In genomic region chr16:75462804-75463203, GRCh38 we compare ENCODE assay signal across 8 cellular contexts. TPM values are rescaled to one million over a fixed set of nuclear protein-coding genes. Genes with fewer than 3 reads are reported as not detected.
DNase-seq lines count a peak whose midpoint lies in the region; ATAC-seq and TF ChIP-seq lines count a peak whose summit lies in the region.

No MANE protein-coding gene starts in this region.

- H3K9ac ChIP-seq in PC-3 (ENCODE audit: low read length), result peak overlapping the region; percentile 89; the same call in 1 of the 2 replicates

- CTCF ChIA-PET in AG04450 (lab: Charles Lee) (interaction anchor here (1.4 to 2.3 kb wide), 2 partner anchors 159 to 264 kb away, joined by 6 to 9 read pairs; no protein-coding TSS in a partner anchor), PC-3 (lab: Charles Lee) (no interaction called here)

- no peaks in the 10 kb centered on the region for H3F3A ChIP-seq in PC-3 (ENCODE audit: low read length, unreplicated experiment)

- ATAC-seq in GM19043 (IDR thresholded peaks at IDR 0.05; ENCODE audit: low read depth, unreplicated experiment) (peak; percentile 22), PC-3 (no peak), gastroesophageal sphincter (no peak), HG02642 (IDR thresholded peaks at IDR 0.05; ENCODE audit: poor library complexity, unreplicated experiment) (no peak)

- H3K27ac ChIP-seq in AG04450 (ENCODE audit: low read depth, low read length), result no peak overlapping the region
- H3K27ac ChIP-seq in PC-3 (ENCODE audit: low read length), result no peak overlapping the region
- H3K27ac ChIP-seq in gastroesophageal sphincter, result peak overlapping the region in 2 of 4 donors; percentile 4 to 99
- no peak overlapping the region for H3K27ac ChIP-seq in esophagus squamous epithelium

- H3K4me3 ChIP-seq in AG04450 (ENCODE audit: low read depth, low read length) (peak overlapping the region; percentile 84; the same call in 1 of the 2 replicates), PC-3 (ENCODE audit: low read length) (peak overlapping the region; percentile 89), fibroblast of villous mesenchyme (ENCODE audit: low read depth, low read length) (peak overlapping the region; percentile 81), gastroesophageal sphincter (peak overlapping the region in 1 of 2 donors; percentile 90), esophagus squamous epithelium (peak overlapping the region in 1 of 4 donors; percentile 76)

- peaks cover 65% of the 10 kb centered on the region for H3K79me2 ChIP-seq in PC-3 (ENCODE audit: low read length)

- no peaks in the 10 kb centered on the region for H3K9me2 ChIP-seq in PC-3 (replicated peaks; ENCODE audit: low read length)

- no TSS peak for BruUV-seq in PC-3 (replicated peaks; lab: Mats Ljungman, UMichigan)

- H3K27me3 ChIP-seq in AG04450 (ENCODE audit: control insufficient read depth, insufficient read depth, low read length) (no peaks in the 10 kb centered on the region), PC-3 (ENCODE audit: low read length) (no peaks in the 10 kb centered on the region), gastroesophageal sphincter (no peaks in the 10 kb centered on the region), esophagus squamous epithelium (no peaks in the 10 kb centered on the region)

- H3K4me2 ChIP-seq in PC-3 (ENCODE audit: low read length), result peak overlapping the region; percentile 79

- intact Hi-C loops in PC-3 (cut with micrococcal nuclease), result loop anchor here (5.0 kb wide), 1 partner anchor 159 kb away; the partner anchor contains the start of gene ADAT1
- intact Hi-C loops in esophagus squamous epithelium (cut with DNase I), result no loop called here

- DNase-seq in AG04450 (ENCODE audit: low read depth, low spot score), result no peak
- no peak for DNase-seq in PC-3
- peak; percentile 12 for DNase-seq in fibroblast of villous mesenchyme (ENCODE audit: low read depth)
- DNase-seq in NCI-H2227 treated with DMSO at 0.1 percent for 48 hours (lab: John Stamatoyannopoulos, UW), result no peak
- DNase-seq in esophagus squamous epithelium (lab: John Stamatoyannopoulos, UW), result no peak

- H3K4me1 ChIP-seq in PC-3 (ENCODE audit: insufficient read depth, low read length) (peaks cover 17% of the 10 kb centered on the region; the same call in 1 of the 2 replicates), gastroesophageal sphincter (peaks cover 0 to 31% (median 4%) of the 10 kb centered on the region in 3 donors), esophagus squamous epithelium (peaks cover 0 to 39% (median 11%) of the 10 kb centered on the region in 3 donors)

- no peaks in the 10 kb centered on the region for H3K9me3 ChIP-seq in AG04450 (ENCODE audit: control insufficient read depth, insufficient read depth, low read length)
- no peaks in the 10 kb centered on the region for H3K9me3 ChIP-seq in PC-3 (ENCODE audit: low read length)
- no peaks in the 10 kb centered on the region for H3K9me3 ChIP-seq in gastroesophageal sphincter
- no peaks in the 10 kb centered on the region for H3K9me3 ChIP-seq in esophagus squamous epithelium

- TF ChIP-seq POLR2A in gastroesophageal sphincter (IDR thresholded peaks at IDR 0.05), result no peak
- TF ChIP-seq POLR2A in esophagus squamous epithelium (IDR thresholded peaks at IDR 0.05), result no peak

- H2AFZ ChIP-seq in PC-3 (ENCODE audit: low read length), result no peak overlapping the region

- POLR2A ChIA-PET in AG04450 (lab: Yijun Ruan, JAX), result no interaction called here
- POLR2A ChIA-PET in PC-3 (lab: Charles Lee; ENCODE audit: unreplicated experiment), result no interaction called here

- no peak for TF ChIP-seq EP300 in gastroesophageal sphincter (IDR thresholded peaks at IDR 0.05)

- peaks cover 13% of the 10 kb centered on the region for H4K20me1 ChIP-seq in PC-3 (ENCODE audit: low read length)

- no peak for TF ChIP-seq CTCF in AG04450 (IDR thresholded peaks at IDR 0.05; ENCODE audit: low read depth, low read length)
- no peak for TF ChIP-seq CTCF in PC-3 (conservative IDR thresholded peaks at IDR 0.05; ENCODE audit: low read depth, low read length)
- TF ChIP-seq CTCF in fibroblast of villous mesenchyme (IDR thresholded peaks at IDR 0.05; ENCODE audit: insufficient read depth, low read depth, low read length), result no peak
- TF ChIP-seq CTCF in gastroesophageal sphincter (IDR thresholded peaks at IDR 0.05), result no peak
- TF ChIP-seq CTCF in esophagus squamous epithelium (IDR thresholded peaks at IDR 0.05), result no peak

- 3 to 14% methylated on average over 2 of the region's 2 CpGs for WGBS in gastroesophageal sphincter (ENCODE audit: low coverage in 1 of 2), 2 donors
- WGBS in esophagus squamous epithelium, 2 donors, result 7 to 9% methylated on average over 2 of the region's 2 CpGs

- H3K36me3 ChIP-seq in PC-3 (ENCODE audit: low read depth, low read length) (no peaks in the 10 kb centered on the region; the same call in 1 of the 2 replicates), gastroesophageal sphincter (no peaks in the 10 kb centered on the region), esophagus squamous epithelium (peaks cover 0 to 4% (median 0%) of the 10 kb centered on the region in 3 donors)

RNA-seq across cellular contexts. Expression of gene TMEM170A, which starts 1.7 kb away (rescaled TPM):
- 8.0 and 13.3 TPM in 2 replicates for polyA plus RNA-seq in AG04450 (2011; rRNA removed)
- polyA minus RNA-seq in AG04450 (2011; rRNA and poly(A)+ RNA removed), result 10.9 and 13.9 TPM in 2 replicates
- 10.1 and 18.6 TPM in 2 replicates for total RNA-seq in PC-3 (2014; rRNA removed)
- total RNA-seq in fibroblast of villous mesenchyme, result 10.6 and 19.0 TPM in 2 replicates
- 10 to 100 TPM in 3 of 4 donors, 1 to 10 TPM in 1; 9.8 to 21.8 (median 13.8) TPM for total RNA-seq in gastroesophageal sphincter
- 10 to 100 TPM; 11.6 to 19.8 (median 14.6) TPM for total RNA-seq in esophagus squamous epithelium

RNA-seq across cellular contexts. Expression of gene CFDP1, which starts 29.5 kb away (rescaled TPM):
- 64.0 and 81.6 TPM in 2 replicates for polyA plus RNA-seq in AG04450 (2011; rRNA removed)
- 22.3 and 32.0 TPM in 2 replicates for polyA minus RNA-seq in AG04450 (2011; rRNA and poly(A)+ RNA removed)
- total RNA-seq in PC-3 (2014; rRNA removed) (27.3 and 32.1 TPM in 2 replicates), fibroblast of villous mesenchyme (38.0 and 39.7 TPM in 2 replicates), gastroesophageal sphincter (10 to 100 TPM; 45.1 to 70.0 (median 50.0) TPM), esophagus squamous epithelium (10 to 100 TPM; 32.8 to 55.8 (median 45.7) TPM)

RNA-seq across cellular contexts. Expression of gene CHST6, which starts 32.4 kb away (rescaled TPM):
- 0.07 and 0.12 TPM in 2 replicates for polyA plus RNA-seq in AG04450 (2011; rRNA removed)
- polyA minus RNA-seq in AG04450 (2011; rRNA and poly(A)+ RNA removed), result 0.18 and 0.30 TPM in 2 replicates
- total RNA-seq in PC-3 (2014; rRNA removed) (0.35 and 0.91 TPM in 2 replicates), fibroblast of villous mesenchyme (under 0.01 TPM in 2 replicates), gastroesophageal sphincter (1 to 10 TPM in 2 of 4 donors, under 1 TPM in 2; 0.62 to 3.2 (median 1.6) TPM), esophagus squamous epithelium (1 to 10 TPM in 3 of 4 donors, under 1 TPM in 1; 0.97 to 6.9 (median 4.2) TPM)
